ENCODE assay signal across 10 cellular contexts in genomic region chr17:12983986-12984932, GRCh38. TPM values are rescaled to one million over a fixed set of nuclear protein-coding genes. Genes with fewer than 3 reads are reported as not detected.
DNase-seq lines count a peak whose midpoint lies in the region; ATAC-seq and TF ChIP-seq lines count a peak whose summit lies in the region.
"Had no signal": no experiment of that assay in that cellular context is flagged by ENCODE, and none has a peak within 500 bp of the region (broad histone marks: within the 10 kb centered on the region; RNA-seq: fewer than 3 reads in every experiment).

No MANE protein-coding gene starts in this region.

- H4K20me1 ChIP-seq in IMR-90 (ENCODE audit: insufficient read depth, low read length), result no peaks in the 10 kb centered on the region

- no peak overlapping the region for H3K4me3 Mint-ChIP-seq in Calu3 (ENCODE audit: low read depth, unreplicated experiment)

- no peak overlapping the region for H3K56ac ChIP-seq in IMR-90 (ENCODE audit: extremely low read depth, insufficient read depth, low read length)

- 0 out of 2 replicates have a peak overlapping the region, but pooled peaks have one; percentile 13 for H2BK20ac ChIP-seq in IMR-90 (ENCODE audit: low read depth, low read length)

- no peak for TF ChIP-seq POLR2A in IMR-90 (IDR thresholded peaks at IDR 0.05; ENCODE audit: low read depth, low read length)

- H3K4me1 ChIP-seq in IMR-90 (ENCODE audit: control insufficient read depth, insufficient read depth, low read length), result peaks cover 4% of the 10 kb centered on the region; the same call in 1 of the 2 replicates
- no peaks in the 10 kb centered on the region for H3K4me1 ChIP-seq in lower lobe of right lung
- peaks cover 11 to 21% of the 10 kb centered on the region in 2 donors for H3K4me1 ChIP-seq in thoracic aorta (ENCODE audit: control insufficient read depth in 1 of 2, low read depth in 2 of 2)

- BruUV-seq in IMR-90 (replicated peaks; lab: Mats Ljungman, UMichigan), result no TSS peak
- no TSS peak for BruUV-seq in Calu3 (replicated peaks; lab: Mats Ljungman, UMichigan)

- H3K27ac ChIP-seq in IMR-90 (ENCODE audit: insufficient read depth, low read length), result no peak overlapping the region
- H3K27ac ChIP-seq in lower lobe of right lung, result no peak overlapping the region
- H3K27ac ChIP-seq in thoracic aorta, result no peak overlapping the region

- no peaks in the 10 kb centered on the region for H3K9me3 Mint-ChIP-seq in Calu3 (ENCODE audit: low read depth, unreplicated experiment)

- DNase-seq in IMR-90, result peak; percentile 96
- DNase-seq in cerebellar cortex (ENCODE audit: low spot score), result peak; percentile 90
- no peak for DNase-seq in lower lobe of right lung
- DNase-seq in thoracic aorta (ENCODE audit: low spot score), result peak; percentile 53
- no peak for DNase-seq in activated CD4-positive, alpha-beta T cell treated with anti-CD3 and anti-CD28 coated beads for 1 hour
- DNase-seq in Calu3, result no peak
- DNase-seq in iPS-NIHi7 (ENCODE audit: extremely low spot score), result no peak
- DNase-seq: central memory CD4-positive, alpha-beta T cell; stimulated activated CD4-positive, alpha-beta T cell treated with anti-CD3 and anti-CD28 coated beads, Interleukin-4, amount 100 ng/mL, for 1 hour had no signal

- intact Hi-C loops in IMR-90 (cut with micrococcal nuclease), result loop anchor here (10.0 kb wide), 1 partner anchor 199 kb away; the partner anchor contains the start of gene ARHGAP44
- intact Hi-C loops in lower lobe of right lung (cut with DNase I), result no loop called here
- intact Hi-C loops in Calu3 (cut with micrococcal nuclease; ENCODE audit: unreplicated experiment), result no loop called here

- H3K4me2 ChIP-seq in IMR-90 (ENCODE audit: low read depth, low read length), result peak overlapping the region; percentile 3; the same call in 1 of the 2 replicates

- H3K27me3 Mint-ChIP-seq in Calu3 (ENCODE audit: unreplicated experiment), result no peaks in the 10 kb centered on the region

- H3K27me3 ChIP-seq in IMR-90 (ENCODE audit: control insufficient read depth, insufficient read depth, low read length), result no peaks in the 10 kb centered on the region
- H3K27me3 ChIP-seq in lower lobe of right lung (ENCODE audit: low read depth), result no peaks in the 10 kb centered on the region
- no peaks in the 10 kb centered on the region for H3K27me3 ChIP-seq in thoracic aorta (replicated peaks; ENCODE audit: insufficient read depth)

- H3K18ac ChIP-seq in IMR-90 (ENCODE audit: low read depth, low read length), result no peak overlapping the region; the same call in 1 of the 2 replicates

- no peak overlapping the region for H3K9ac ChIP-seq in IMR-90 (ENCODE audit: low read depth, low read length)

- H2AK5ac ChIP-seq in IMR-90 (ENCODE audit: low read depth, low read length), result no peak overlapping the region

- peak overlapping the region; percentile 8 for H2AK9ac ChIP-seq in IMR-90 (replicated peaks; ENCODE audit: low read depth, low read length, poor library complexity)

- ATAC-seq in IMR-90 (ENCODE audit: low read depth), result peak; percentile 94
- peak; percentile 49 to 55 for ATAC-seq in lower lobe of right lung
- ATAC-seq in thoracic aorta (ENCODE audit: insufficient number of reproducible peaks, low FRiP score, low read depth), result no peak
- ATAC-seq in HG03175 (IDR thresholded peaks at IDR 0.05; ENCODE audit: unreplicated experiment), result no peak

- no peaks in the 10 kb centered on the region for H3K79me1 ChIP-seq in IMR-90 (ENCODE audit: low read depth in 1 of 2, low read length in 2 of 2)

- TF ChIP-seq CTCF in IMR-90 (conservative IDR thresholded peaks at IDR 0.05; ENCODE audit: low read depth, low read length) (no peak), lower lobe of right lung (IDR thresholded peaks at IDR 0.05) (no peak), thoracic aorta (IDR thresholded peaks at IDR 0.05) (no peak), Calu3 (IDR thresholded peaks at IDR 0.05; ENCODE audit: unreplicated experiment) (no peak)

- no peak overlapping the region for H3K4me3 ChIP-seq in IMR-90 (ENCODE audit: insufficient read depth, low read depth, low read length)
- H3K4me3 ChIP-seq in lower lobe of right lung, result no peak overlapping the region
- H3K4me3 ChIP-seq in thoracic aorta, result no peak overlapping the region

- H3K9me1 ChIP-seq in IMR-90 (ENCODE audit: insufficient read depth, low read length), result no peaks in the 10 kb centered on the region; the same call in 1 of the 2 replicates

- H3K36me3 ChIP-seq in IMR-90 (ENCODE audit: control insufficient read depth, insufficient read depth, low read length) (no peaks in the 10 kb centered on the region), lower lobe of right lung (no peaks in the 10 kb centered on the region), thoracic aorta (no peaks in the 10 kb centered on the region)

- no peak overlapping the region for H2BK5ac ChIP-seq in IMR-90 (ENCODE audit: low read depth, low read length, poor library complexity, severe bottlenecking)

- no peak overlapping the region for H3K14ac ChIP-seq in IMR-90 (replicated peaks; ENCODE audit: low read depth, low read length)

- H4K8ac ChIP-seq in IMR-90 (ENCODE audit: low read depth in 2 of 2, low read length in 2 of 2), result no peak overlapping the region

- no peaks in the 10 kb centered on the region for H3K4me1 Mint-ChIP-seq in Calu3 (ENCODE audit: low read depth, unreplicated experiment)

- in situ Hi-C loops in IMR-90 (cut with MboI; ENCODE audit: low sequenced_read_pairs), result no loop called here

- peaks cover 11% of the 10 kb centered on the region for H3K36me3 Mint-ChIP-seq in Calu3 (ENCODE audit: insufficient read depth, unreplicated experiment)

- dilution Hi-C loops in IMR-90 (cut with HindIII; ENCODE audit: low sequenced_read_pairs, unreplicated experiment), result no loop called here

- CTCF ChIA-PET in IMR-90 (lab: Yijun Ruan, JAX) (interaction anchor here (0.8 kb wide), 1 partner anchor 18 kb away, joined by 3 read pairs; no protein-coding TSS in a partner anchor), Calu3 (lab: Charles Lee) (no interaction called here)

- WGBS in IMR-90 (ENCODE audit: extremely low coverage in 2 of 2, insufficient read length in 1 of 2), 2 experiments, result 49% methylated on average over 15 of the region's 22 CpGs; no CpG with 5 or more reads in 1 of the 2 experiments

- H3K9me3 ChIP-seq in IMR-90 (ENCODE audit: control insufficient read depth, insufficient read depth, low read length) (no peaks in the 10 kb centered on the region), lower lobe of right lung (no peaks in the 10 kb centered on the region), thoracic aorta (no peaks in the 10 kb centered on the region)

- H2AFZ ChIP-seq in IMR-90 (replicated peaks; ENCODE audit: low read length, poor library complexity), result peak overlapping the region; percentile 28

- H3K27ac Mint-ChIP-seq in Calu3 (ENCODE audit: unreplicated experiment), result no peak overlapping the region

- no peak overlapping the region for H2BK15ac ChIP-seq in IMR-90 (ENCODE audit: low read depth, low read length)

- H3K23ac ChIP-seq in IMR-90 (ENCODE audit: low read depth, low read length), result no peak overlapping the region

- POLR2A ChIA-PET in IMR-90 (lab: Charles Lee; ENCODE audit: unreplicated experiment), result no interaction called here

- TF ChIP-seq RAD21 in IMR-90 (IDR thresholded peaks at IDR 0.05; ENCODE audit: low read length), result no peak

- no peak overlapping the region for H4K5ac ChIP-seq in IMR-90 (ENCODE audit: low read depth, low read length)

- no peak overlapping the region for H4K91ac ChIP-seq in IMR-90 (ENCODE audit: insufficient read depth, low read depth, low read length)

- no peak overlapping the region for H3K4ac ChIP-seq in IMR-90 (ENCODE audit: low read depth, low read length)

- 0 out of 2 replicates have a peak overlapping the region, but pooled peaks have one; percentile 11 for H2BK120ac ChIP-seq in IMR-90 (ENCODE audit: low read depth, low read length)

TF ChIP-seq in IMR-90, 13 proteins besides CTCF, POLR2A, EP300 and RAD21:
- 0 out of 2 replicates have a peak, but pooled peaks have one; percentile 2 for TF ChIP-seq SMC3 (IDR thresholded peaks at IDR 0.05; ENCODE audit: low read depth, low read length)
- peak; percentile 28; the same call in 1 of the 2 replicates for TF ChIP-seq CEBPB (IDR thresholded peaks at IDR 0.05; ENCODE audit: low read depth, low read length)
- TF ChIP-seq RCOR1 (IDR thresholded peaks at IDR 0.05; ENCODE audit: insufficient replicate concordance, low read length), result no peak
- TF ChIP-seq NFE2L2 (IDR thresholded peaks at IDR 0.05; ENCODE audit: low read depth, low read length), result no peak
- TF ChIP-seq FOS (IDR thresholded peaks at IDR 0.05; ENCODE audit: low read depth, low read length), result peak; percentile 39; the same call in 1 of the 2 replicates
TF ChIP-seq in IMR-90: peak in this region for 3.

RNA-seq across cellular contexts. Expression of gene ELAC2, which starts 33.6 kb away (rescaled TPM):
- total RNA-seq in IMR-90 (2012; rRNA removed) (70.8 and 80.7 TPM in 2 replicates), lower lobe of right lung (41.0 TPM), thoracic aorta (10 to 100 TPM; 50.2 to 81.3 TPM), Calu3 (2022) (39.8 and 43.3 TPM in 2 replicates)
- 71.4 and 75.2 TPM in 2 replicates for polyA plus RNA-seq in IMR-90 (2012; rRNA removed)
- polyA plus RNA-seq in IMR-90 (2012; cell fraction: cytosol; rRNA removed), result 38.2 and 39.0 TPM in 2 replicates
- 106 and 153 TPM in 2 replicates for polyA plus RNA-seq in IMR-90 (2012; cell fraction: nucleus; rRNA removed; ENCODE audit: low replicate concordance)

Comparison
In these comparisons a context has a peak if more than half of its experiments do, and no peak if none do; other contexts are left out.
1. ATAC-seq: peak in IMR-90 (single experiment) and lower lobe of right lung (2 of 2); none in thoracic aorta (single experiment) and HG03175 (single experiment).
2. DNase-seq: peak in IMR-90 (single experiment), cerebellar cortex (single experiment) and thoracic aorta (single experiment); none in lower lobe of right lung (single experiment), activated CD4-positive, alpha-beta T cell treated with anti-CD3 and anti-CD28 coated beads for 1 hour (single experiment), Calu3 (single experiment) and iPS-NIHi7 (single experiment).